1 cellular context compared by ENCODE assay signal in the genomic region with DNA sequence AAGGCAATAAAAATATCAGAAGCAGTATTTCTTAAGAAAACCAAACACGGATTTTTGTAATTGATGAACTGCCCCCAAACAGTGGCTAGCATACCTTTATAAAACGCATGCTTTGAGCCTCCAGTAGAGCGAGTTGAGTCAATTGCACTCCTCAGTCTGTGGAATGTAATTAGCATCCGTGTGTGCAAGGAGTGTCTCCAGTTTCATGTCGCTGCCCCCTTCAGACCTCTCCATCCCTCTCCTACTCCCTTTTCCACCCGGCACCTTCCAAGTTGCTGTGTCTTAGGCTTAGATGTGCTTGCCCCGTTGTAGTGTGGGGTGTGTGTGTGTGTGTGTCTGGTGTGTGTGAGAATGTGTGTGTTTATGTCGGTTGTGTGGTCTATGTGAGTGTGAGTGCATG.
TF ChIP-seq lines count a peak whose summit lies in the region.

No MANE protein-coding gene starts in this region.

TF ChIP-seq in IMR-90, 13 proteins besides CTCF, POLR2A, EP300 and RAD21:
- TF ChIP-seq RCOR1 (IDR thresholded peaks at IDR 0.05; ENCODE audit: insufficient replicate concordance, low read length) (no peak), FOS (IDR thresholded peaks at IDR 0.05; ENCODE audit: low read depth, low read length) (no peak)
